ENCODE assay signal across 1 cellular context in genomic region chr5:35880166-35880565, GRCh38.
TF ChIP-seq lines count a peak whose summit lies in the region.

No MANE protein-coding gene starts in this region.

TF ChIP-seq in IMR-90, 13 proteins besides CTCF, POLR2A, EP300 and RAD21:
- TF ChIP-seq USF2 (IDR thresholded peaks at IDR 0.05; ENCODE audit: low read depth, low read length) = no peak
- TF ChIP-seq CHD1 (IDR thresholded peaks at IDR 0.05; ENCODE audit: low read depth, low read length) = no peak
- TF ChIP-seq, protein P1, sequence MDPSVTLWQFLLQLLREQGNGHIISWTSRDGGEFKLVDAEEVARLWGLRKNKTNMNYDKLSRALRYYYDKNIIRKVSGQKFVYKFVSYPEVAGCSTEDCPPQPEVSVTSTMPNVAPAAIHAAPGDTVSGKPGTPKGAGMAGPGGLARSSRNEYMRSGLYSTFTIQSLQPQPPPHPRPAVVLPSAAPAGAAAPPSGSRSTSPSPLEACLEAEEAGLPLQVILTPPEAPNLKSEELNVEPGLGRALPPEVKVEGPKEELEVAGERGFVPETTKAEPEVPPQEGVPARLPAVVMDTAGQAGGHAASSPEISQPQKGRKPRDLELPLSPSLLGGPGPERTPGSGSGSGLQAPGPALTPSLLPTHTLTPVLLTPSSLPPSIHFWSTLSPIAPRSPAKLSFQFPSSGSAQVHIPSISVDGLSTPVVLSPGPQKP (IDR thresholded peaks at IDR 0.05; ENCODE audit: borderline replicate concordance, low read depth, low read length) = no peak
- no peak for TF ChIP-seq NFE2L2 (IDR thresholded peaks at IDR 0.05; ENCODE audit: low read depth, low read length)
- no peak for TF ChIP-seq RCOR1 (IDR thresholded peaks at IDR 0.05; ENCODE audit: insufficient replicate concordance, low read length)
- no peak for TF ChIP-seq FOS (IDR thresholded peaks at IDR 0.05; ENCODE audit: low read depth, low read length)
- TF ChIP-seq SMC3 (IDR thresholded peaks at IDR 0.05; ENCODE audit: low read depth, low read length) = no peak
- TF ChIP-seq BHLHE40 (IDR thresholded peaks at IDR 0.05; ENCODE audit: low read depth, low read length) = no peak
